In the genomic region with DNA sequence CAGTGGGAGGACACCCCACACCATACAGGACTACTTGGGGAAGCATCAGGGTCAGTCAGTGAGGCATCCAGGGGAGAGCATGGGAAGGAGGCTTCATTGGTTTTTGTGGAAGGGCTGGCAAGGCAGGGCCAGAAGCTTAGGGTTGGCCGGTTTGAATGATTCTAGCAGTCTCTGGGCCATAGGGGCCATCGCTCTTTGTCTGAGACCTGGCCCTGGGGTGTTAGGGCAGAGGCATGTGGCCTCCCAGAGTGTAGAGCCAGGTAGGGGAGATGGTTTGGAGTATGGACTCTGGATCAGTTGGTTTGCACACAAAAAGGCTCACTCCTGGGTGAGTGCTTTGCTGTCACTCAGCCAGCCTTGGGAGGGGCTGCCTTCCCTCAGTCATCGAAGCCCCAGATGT, we compare ENCODE assay signal across 14 cellular contexts.
DNase-seq lines count a peak whose midpoint lies in the region; ATAC-seq, FAIRE-seq and TF ChIP-seq lines count a peak whose summit lies in the region.
"Had no signal": no experiment of that assay in that cellular context is flagged by ENCODE, and none has a peak within 500 bp of the region (broad histone marks: within the 10 kb centered on the region; RNA-seq: fewer than 3 reads in every experiment).

No MANE protein-coding gene starts in this region.

- FAIRE-seq in kidney (lab: Jason Lieb, UNC) = no peak
- FAIRE-seq: H54, HepG2 had no signal

- H3K36me3 ChIP-seq in GM23338 (ENCODE audit: insufficient read depth) (no peaks in the 10 kb centered on the region), kidney (ENCODE audit: control insufficient read depth in 1 of 2, insufficient read depth in 2 of 2, low read length in 2 of 2) (no peaks in the 10 kb centered on the region), spleen (no peaks in the 10 kb centered on the region), gastroesophageal sphincter (no peaks in the 10 kb centered on the region), PC-9 (ENCODE audit: low read depth) (no peaks in the 10 kb centered on the region)
- H3K36me3 ChIP-seq: BLaER1 treated with 17β-estradiol and CSF1 and Interleukin-3, amounts not matched to agents 10 nM and 100 nM had no signal

- no peaks in the 10 kb centered on the region for H3K27me3 ChIP-seq in GM23338 (ENCODE audit: insufficient read depth)
- H3K27me3 ChIP-seq in spleen (replicated peaks in 1 of 7) = no peaks in the 10 kb centered on the region
- H3K27me3 ChIP-seq in gastroesophageal sphincter = no peaks in the 10 kb centered on the region
- H3K27me3 ChIP-seq in PC-9 (ENCODE audit: insufficient read depth, low read depth) = 0 out of 2 replicates have a peak, but pooled peaks cover 8% of the 10 kb centered on the region
- H3K27me3 ChIP-seq: BLaER1 treated with 17β-estradiol and CSF1 and Interleukin-3, amounts not matched to agents 10 nM and 100 nM had no signal

- H3F3A ChIP-seq in GM23338 (replicated peaks; ENCODE audit: low read depth) (0 out of 2 replicates have a peak, but pooled peaks cover 4% of the 10 kb centered on the region), PC-9 (ENCODE audit: insufficient read depth, low read depth) (no peaks in the 10 kb centered on the region)

- H3K9me3 Mint-ChIP-seq in GM23338 = no peaks in the 10 kb centered on the region; the same call in 2 of the 3 replicates
- H3K9me3 Mint-ChIP-seq in HFFc6 = no peaks in the 10 kb centered on the region

- H3K4me1 ChIP-seq in GM23338 (ENCODE audit: insufficient read depth) = peaks cover 35% of the 10 kb centered on the region
- H3K4me1 ChIP-seq in kidney (ENCODE audit: control insufficient read depth in 1 of 2, insufficient read depth in 1 of 2, low read depth in 1 of 2, low read length in 2 of 2) = no peaks in the 10 kb centered on the region
- H3K4me1 ChIP-seq in spleen = no peaks in the 10 kb centered on the region
- H3K4me1 ChIP-seq in gastroesophageal sphincter = peaks cover 0 to 18% (median 8%) of the 10 kb centered on the region in 3 donors
- H3K4me1 ChIP-seq in PC-9 (replicated peaks; ENCODE audit: insufficient read depth) = no peaks in the 10 kb centered on the region

- DNase-seq in GM23338 (ENCODE audit: low spot score) (no peak), HFFc6 (no peak), kidney (peak; percentile 28), spleen (peak; percentile 57), NCI-H82 (lab: John Stamatoyannopoulos, UW) (no peak), PC-9 (no peak)
- DNase-seq: ACHN; CD4-positive, CD25-positive, alpha-beta regulatory T cell; DMS53; GF-D8 had no signal

- H4K20me1 ChIP-seq in GM23338 (replicated peaks; ENCODE audit: insufficient read depth) (peaks cover 37% of the 10 kb centered on the region), PC-9 (ENCODE audit: insufficient read depth) (no peaks in the 10 kb centered on the region)
- H4K20me1 ChIP-seq: BLaER1 treated with 17β-estradiol and CSF1 and Interleukin-3, amounts not matched to agents 10 nM and 100 nM had no signal

- TF ChIP-seq EP300 in gastroesophageal sphincter (IDR thresholded peaks at IDR 0.05) = no peak

- H3K79me2 ChIP-seq in GM23338 (replicated peaks; ENCODE audit: insufficient read depth) = peaks cover 90% of the 10 kb centered on the region
- no peaks in the 10 kb centered on the region for H3K79me2 ChIP-seq in PC-9 (ENCODE audit: low read depth)

- no peak overlapping the region for H3K9ac ChIP-seq in kidney (ENCODE audit: low read length in 2 of 2)
- H3K9ac ChIP-seq: BLaER1 treated with 17β-estradiol and CSF1 and Interleukin-3, amounts not matched to agents 10 nM and 100 nM had no signal

- H3K9me2 ChIP-seq in GM23338 (ENCODE audit: insufficient read depth) = no peaks in the 10 kb centered on the region
- no peaks in the 10 kb centered on the region for H3K9me2 ChIP-seq in PC-9 (ENCODE audit: insufficient read depth)

- WGBS in spleen, 5 donors = 91 to 96% (median 92%) methylated on average over 3 of the region's 3 CpGs
- WGBS in gastroesophageal sphincter (ENCODE audit: low coverage in 1 of 2), 2 donors = 83% methylated on average over 2 of the region's 3 CpGs; no CpG with 5 or more reads in 1 of the 2 donors

- H3K9me3 ChIP-seq in kidney (ENCODE audit: control insufficient read depth in 1 of 2, low read length in 2 of 2) = no peaks in the 10 kb centered on the region
- H3K9me3 ChIP-seq in spleen = no peaks in the 10 kb centered on the region
- no peaks in the 10 kb centered on the region for H3K9me3 ChIP-seq in gastroesophageal sphincter
- H3K9me3 ChIP-seq in PC-9 (ENCODE audit: insufficient read depth, low read depth) = no peaks in the 10 kb centered on the region
- H3K9me3 ChIP-seq: BLaER1 treated with 17β-estradiol and CSF1 and Interleukin-3, amounts not matched to agents 10 nM and 100 nM had no signal

- ATAC-seq in GM23338 = peak; percentile 18
- no peak for ATAC-seq in gastroesophageal sphincter
- ATAC-seq: HepG2 had no signal

- H3K27ac Mint-ChIP-seq in GM23338 = no peak overlapping the region
- peak overlapping the region; percentile 2; the same call in 1 of the 2 replicates for H3K27ac Mint-ChIP-seq in HFFc6
- H3K27ac Mint-ChIP-seq: CD4-positive, CD25-positive, alpha-beta regulatory T cell had no signal

- no peak overlapping the region for H3K4me3 ChIP-seq in GM23338
- no peak overlapping the region for H3K4me3 ChIP-seq in kidney (ENCODE audit: low read length in 2 of 2)
- H3K4me3 ChIP-seq in spleen = no peak overlapping the region
- H3K4me3 ChIP-seq in gastroesophageal sphincter = no peak overlapping the region
- no peak overlapping the region for H3K4me3 ChIP-seq in PC-9
- H3K4me3 ChIP-seq: BLaER1 treated with 17β-estradiol and CSF1 and Interleukin-3, amounts not matched to agents 10 nM and 100 nM had no signal

- H2AFZ ChIP-seq in GM23338 (no peak overlapping the region), PC-9 (no peak overlapping the region)

- intact Hi-C loops in kidney (cut with DNase I) (no loop called here), spleen (cut with DNase I; ENCODE audit: low total_unique reads) (no loop called here), PC-9 (cut with micrococcal nuclease; ENCODE audit: unreplicated experiment) (no loop called here)

- H3K27ac ChIP-seq in GM23338 (ENCODE audit: low read depth) (0 out of 2 replicates have a peak overlapping the region, but pooled peaks have one; percentile 32), kidney (ENCODE audit: low read depth in 2 of 2, low read length in 2 of 2) (no peak overlapping the region), spleen (no peak overlapping the region), gastroesophageal sphincter (no peak overlapping the region), PC-9 (no peak overlapping the region)
- H3K27ac ChIP-seq: BLaER1 treated with 17β-estradiol and CSF1 and Interleukin-3, amounts not matched to agents 10 nM and 100 nM had no signal

- CTCF ChIA-PET in PC-9 (lab: Charles Lee) = no interaction called here

- peaks cover 13% of the 10 kb centered on the region for H3K36me3 Mint-ChIP-seq in GM23338 (ENCODE audit: low read depth)
- no peaks in the 10 kb centered on the region for H3K36me3 Mint-ChIP-seq in HFFc6 (ENCODE audit: low read depth)
- H3K36me3 Mint-ChIP-seq: CD4-positive, CD25-positive, alpha-beta regulatory T cell had no signal

- TF ChIP-seq POLR2A in spleen (IDR thresholded peaks at IDR 0.05) (no peak), gastroesophageal sphincter (IDR thresholded peaks at IDR 0.05) (no peak)

- H3K4me1 Mint-ChIP-seq in GM23338 = peaks cover 27% of the 10 kb centered on the region
- H3K4me1 Mint-ChIP-seq in HFFc6 (ENCODE audit: low read depth) = peaks cover 36% of the 10 kb centered on the region
- H3K4me1 Mint-ChIP-seq: CD4-positive, CD25-positive, alpha-beta regulatory T cell had no signal

- H3K4me2 ChIP-seq in GM23338 = no peak overlapping the region
- no peak overlapping the region for H3K4me2 ChIP-seq in PC-9
- H3K4me2 ChIP-seq: BLaER1 treated with 17β-estradiol and CSF1 and Interleukin-3, amounts not matched to agents 10 nM and 100 nM had no signal

- POLR2A ChIA-PET in PC-9 (lab: Charles Lee; ENCODE audit: unreplicated experiment) = no interaction called here

- no peak overlapping the region; the same call in 2 of the 3 replicates for H3K4me3 Mint-ChIP-seq in GM23338
- H3K4me3 Mint-ChIP-seq in HFFc6 = no peak overlapping the region
- H3K4me3 Mint-ChIP-seq: CD4-positive, CD25-positive, alpha-beta regulatory T cell had no signal

- BruUV-seq in PC-9 (replicated peaks; lab: Mats Ljungman, UMichigan) = no TSS peak

- H3K27me3 Mint-ChIP-seq in GM23338 (ENCODE audit: insufficient read depth, low read depth, poor library complexity) (peaks cover 8% of the 10 kb centered on the region), HFFc6 (ENCODE audit: insufficient read depth) (no peaks in the 10 kb centered on the region; the same call in none of the 2 replicates)
- H3K27me3 Mint-ChIP-seq: CD4-positive, CD25-positive, alpha-beta regulatory T cell had no signal

- TF ChIP-seq CTCF in GM23338 (conservative IDR thresholded peaks at IDR 0.05; ENCODE audit: low read depth in 2 of 2) (no peak), HFFc6 (IDR thresholded peaks at IDR 0.05) (no peak), kidney (IDR thresholded peaks at IDR 0.05; ENCODE audit: borderline replicate concordance, extremely low read depth, insufficient read depth) (no peak), spleen (IDR thresholded peaks at IDR 0.05 in 8 of 11, conservative IDR thresholded peaks at IDR 0.05 in 3 of 11) (no peak), gastroesophageal sphincter (IDR thresholded peaks at IDR 0.05) (no peak), PC-9 (conservative IDR thresholded peaks at IDR 0.05) (no peak)

TF ChIP-seq in GM23338, 12 proteins besides CTCF, POLR2A, EP300 and RAD21 (continues in another document):
- TF ChIP-seq ZNF114 (CRISPR knock-in tag; IDR thresholded peaks at IDR 0.05) (no peak), EZH2phosphoT487 (IDR thresholded peaks at IDR 0.05; ENCODE audit: unreplicated experiment) (no peak), JUNB (IDR thresholded peaks at IDR 0.05; ENCODE audit: unreplicated experiment) (no peak), EZH2 (IDR thresholded peaks at IDR 0.05; ENCODE audit: low read depth, unreplicated experiment) (no peak), POLR2AphosphoS5 (IDR thresholded peaks at IDR 0.05; ENCODE audit: low read depth) (no peak), STAT1 (IDR thresholded peaks at IDR 0.05; ENCODE audit: unreplicated experiment) (no peak)

Comparison
In these comparisons a context has a peak if more than half of its experiments do, and no peak if none do; other contexts are left out.
1. DNase-seq: peak in kidney (single experiment) and spleen (single experiment); none in GM23338 (single experiment), HFFc6 (single experiment), NCI-H82 (single experiment) and PC-9 (0 of 2).